1 cellular context compared by ENCODE assay signal in the genomic region with DNA sequence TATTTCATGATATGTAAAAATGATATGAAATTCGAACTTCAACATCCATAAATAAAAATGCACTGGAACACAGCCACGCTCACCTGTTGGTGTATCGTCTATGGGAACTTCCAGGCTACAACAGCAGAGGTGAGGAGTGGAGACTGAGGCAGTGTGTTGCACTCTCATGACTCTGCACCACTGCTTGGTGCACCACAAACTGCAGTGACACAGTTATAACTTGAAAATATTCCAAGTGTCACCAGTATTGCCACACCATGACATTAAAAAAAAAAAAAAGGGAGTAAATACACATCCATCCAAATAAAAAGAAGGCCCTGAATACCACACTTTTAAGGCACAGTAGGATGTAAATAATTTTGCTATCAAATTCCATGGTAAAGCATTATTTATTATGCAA.
TF ChIP-seq lines count a peak whose summit lies in the region.

No MANE protein-coding gene starts in this region.

TF ChIP-seq in H1, 55 proteins besides CTCF, POLR2A, EP300 and RAD21:
- TF ChIP-seq RBBP5 (IDR thresholded peaks at IDR 0.05; ENCODE audit: borderline replicate concordance, low read depth, low read length) (no peak), GABPA (IDR thresholded peaks at IDR 0.05; ENCODE audit: borderline replicate concordance, insufficient read depth, low read length) (no peak), EGR1 (IDR thresholded peaks at IDR 0.05; ENCODE audit: borderline replicate concordance, low read depth, low read length) (no peak), SRF (IDR thresholded peaks at IDR 0.05; ENCODE audit: low read depth, low read length) (no peak), CTBP2 (IDR thresholded peaks at IDR 0.05; ENCODE audit: borderline replicate concordance, insufficient read depth, insufficient read length, low read length) (no peak), CREB1 (IDR thresholded peaks at IDR 0.05) (no peak), RFX5 (IDR thresholded peaks at IDR 0.05; ENCODE audit: borderline replicate concordance, low read depth, low read length) (no peak), PHF8 (conservative IDR thresholded peaks at IDR 0.05; ENCODE audit: low read depth, low read length) (no peak), SUZ12 (IDR thresholded peaks at IDR 0.05; ENCODE audit: low read length) (no peak), BCL11A (IDR thresholded peaks at IDR 0.05; ENCODE audit: low read depth in 2 of 2, low read length in 2 of 2) (no peak), JUN (IDR thresholded peaks at IDR 0.05; ENCODE audit: low read depth, low read length) (no peak), KDM4A (IDR thresholded peaks at IDR 0.05; ENCODE audit: low read depth, low read length, severe bottlenecking) (no peak)
- TF ChIP-seq, protein P1, sequence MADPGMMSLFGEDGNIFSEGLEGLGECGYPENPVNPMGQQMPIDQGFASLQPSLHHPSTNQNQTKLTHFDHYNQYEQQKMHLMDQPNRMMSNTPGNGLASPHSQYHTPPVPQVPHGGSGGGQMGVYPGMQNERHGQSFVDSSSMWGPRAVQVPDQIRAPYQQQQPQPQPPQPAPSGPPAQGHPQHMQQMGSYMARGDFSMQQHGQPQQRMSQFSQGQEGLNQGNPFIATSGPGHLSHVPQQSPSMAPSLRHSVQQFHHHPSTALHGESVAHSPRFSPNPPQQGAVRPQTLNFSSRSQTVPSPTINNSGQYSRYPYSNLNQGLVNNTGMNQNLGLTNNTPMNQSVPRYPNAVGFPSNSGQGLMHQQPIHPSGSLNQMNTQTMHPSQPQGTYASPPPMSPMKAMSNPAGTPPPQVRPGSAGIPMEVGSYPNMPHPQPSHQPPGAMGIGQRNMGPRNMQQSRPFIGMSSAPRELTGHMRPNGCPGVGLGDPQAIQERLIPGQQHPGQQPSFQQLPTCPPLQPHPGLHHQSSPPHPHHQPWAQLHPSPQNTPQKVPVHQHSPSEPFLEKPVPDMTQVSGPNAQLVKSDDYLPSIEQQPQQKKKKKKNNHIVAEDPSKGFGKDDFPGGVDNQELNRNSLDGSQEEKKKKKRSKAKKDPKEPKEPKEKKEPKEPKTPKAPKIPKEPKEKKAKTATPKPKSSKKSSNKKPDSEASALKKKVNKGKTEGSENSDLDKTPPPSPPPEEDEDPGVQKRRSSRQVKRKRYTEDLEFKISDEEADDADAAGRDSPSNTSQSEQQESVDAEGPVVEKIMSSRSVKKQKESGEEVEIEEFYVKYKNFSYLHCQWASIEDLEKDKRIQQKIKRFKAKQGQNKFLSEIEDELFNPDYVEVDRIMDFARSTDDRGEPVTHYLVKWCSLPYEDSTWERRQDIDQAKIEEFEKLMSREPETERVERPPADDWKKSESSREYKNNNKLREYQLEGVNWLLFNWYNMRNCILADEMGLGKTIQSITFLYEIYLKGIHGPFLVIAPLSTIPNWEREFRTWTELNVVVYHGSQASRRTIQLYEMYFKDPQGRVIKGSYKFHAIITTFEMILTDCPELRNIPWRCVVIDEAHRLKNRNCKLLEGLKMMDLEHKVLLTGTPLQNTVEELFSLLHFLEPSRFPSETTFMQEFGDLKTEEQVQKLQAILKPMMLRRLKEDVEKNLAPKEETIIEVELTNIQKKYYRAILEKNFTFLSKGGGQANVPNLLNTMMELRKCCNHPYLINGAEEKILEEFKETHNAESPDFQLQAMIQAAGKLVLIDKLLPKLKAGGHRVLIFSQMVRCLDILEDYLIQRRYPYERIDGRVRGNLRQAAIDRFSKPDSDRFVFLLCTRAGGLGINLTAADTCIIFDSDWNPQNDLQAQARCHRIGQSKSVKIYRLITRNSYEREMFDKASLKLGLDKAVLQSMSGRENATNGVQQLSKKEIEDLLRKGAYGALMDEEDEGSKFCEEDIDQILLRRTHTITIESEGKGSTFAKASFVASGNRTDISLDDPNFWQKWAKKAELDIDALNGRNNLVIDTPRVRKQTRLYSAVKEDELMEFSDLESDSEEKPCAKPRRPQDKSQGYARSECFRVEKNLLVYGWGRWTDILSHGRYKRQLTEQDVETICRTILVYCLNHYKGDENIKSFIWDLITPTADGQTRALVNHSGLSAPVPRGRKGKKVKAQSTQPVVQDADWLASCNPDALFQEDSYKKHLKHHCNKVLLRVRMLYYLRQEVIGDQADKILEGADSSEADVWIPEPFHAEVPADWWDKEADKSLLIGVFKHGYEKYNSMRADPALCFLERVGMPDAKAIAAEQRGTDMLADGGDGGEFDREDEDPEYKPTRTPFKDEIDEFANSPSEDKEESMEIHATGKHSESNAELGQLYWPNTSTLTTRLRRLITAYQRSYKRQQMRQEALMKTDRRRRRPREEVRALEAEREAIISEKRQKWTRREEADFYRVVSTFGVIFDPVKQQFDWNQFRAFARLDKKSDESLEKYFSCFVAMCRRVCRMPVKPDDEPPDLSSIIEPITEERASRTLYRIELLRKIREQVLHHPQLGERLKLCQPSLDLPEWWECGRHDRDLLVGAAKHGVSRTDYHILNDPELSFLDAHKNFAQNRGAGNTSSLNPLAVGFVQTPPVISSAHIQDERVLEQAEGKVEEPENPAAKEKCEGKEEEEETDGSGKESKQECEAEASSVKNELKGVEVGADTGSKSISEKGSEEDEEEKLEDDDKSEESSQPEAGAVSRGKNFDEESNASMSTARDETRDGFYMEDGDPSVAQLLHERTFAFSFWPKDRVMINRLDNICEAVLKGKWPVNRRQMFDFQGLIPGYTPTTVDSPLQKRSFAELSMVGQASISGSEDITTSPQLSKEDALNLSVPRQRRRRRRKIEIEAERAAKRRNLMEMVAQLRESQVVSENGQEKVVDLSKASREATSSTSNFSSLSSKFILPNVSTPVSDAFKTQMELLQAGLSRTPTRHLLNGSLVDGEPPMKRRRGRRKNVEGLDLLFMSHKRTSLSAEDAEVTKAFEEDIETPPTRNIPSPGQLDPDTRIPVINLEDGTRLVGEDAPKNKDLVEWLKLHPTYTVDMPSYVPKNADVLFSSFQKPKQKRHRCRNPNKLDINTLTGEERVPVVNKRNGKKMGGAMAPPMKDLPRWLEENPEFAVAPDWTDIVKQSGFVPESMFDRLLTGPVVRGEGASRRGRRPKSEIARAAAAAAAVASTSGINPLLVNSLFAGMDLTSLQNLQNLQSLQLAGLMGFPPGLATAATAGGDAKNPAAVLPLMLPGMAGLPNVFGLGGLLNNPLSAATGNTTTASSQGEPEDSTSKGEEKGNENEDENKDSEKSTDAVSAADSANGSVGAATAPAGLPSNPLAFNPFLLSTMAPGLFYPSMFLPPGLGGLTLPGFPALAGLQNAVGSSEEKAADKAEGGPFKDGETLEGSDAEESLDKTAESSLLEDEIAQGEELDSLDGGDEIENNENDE (IDR thresholded peaks at IDR 0.05; ENCODE audit: insufficient replicate concordance, low read length), result no peak
- TF ChIP-seq, protein P2, sequence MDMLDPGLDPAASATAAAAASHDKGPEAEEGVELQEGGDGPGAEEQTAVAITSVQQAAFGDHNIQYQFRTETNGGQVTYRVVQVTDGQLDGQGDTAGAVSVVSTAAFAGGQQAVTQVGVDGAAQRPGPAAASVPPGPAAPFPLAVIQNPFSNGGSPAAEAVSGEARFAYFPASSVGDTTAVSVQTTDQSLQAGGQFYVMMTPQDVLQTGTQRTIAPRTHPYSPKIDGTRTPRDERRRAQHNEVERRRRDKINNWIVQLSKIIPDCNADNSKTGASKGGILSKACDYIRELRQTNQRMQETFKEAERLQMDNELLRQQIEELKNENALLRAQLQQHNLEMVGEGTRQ (IDR thresholded peaks at IDR 0.05; ENCODE audit: low read length), result no peak
- TF ChIP-seq, protein P3, sequence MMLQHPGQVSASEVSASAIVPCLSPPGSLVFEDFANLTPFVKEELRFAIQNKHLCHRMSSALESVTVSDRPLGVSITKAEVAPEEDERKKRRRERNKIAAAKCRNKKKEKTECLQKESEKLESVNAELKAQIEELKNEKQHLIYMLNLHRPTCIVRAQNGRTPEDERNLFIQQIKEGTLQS (IDR thresholded peaks at IDR 0.05; ENCODE audit: insufficient read depth, low read depth, low read length), result no peak
TF ChIP-seq in H1: peak in this region for 0.
